ENCODE assay signal across 13 cellular contexts in genomic region chr11:119483881-119484371, GRCh38.
"Had no signal": no experiment of that assay in that cellular context is flagged by ENCODE, and none has a peak within 500 bp of the region (broad histone marks: within the 10 kb centered on the region; RNA-seq: fewer than 3 reads in every experiment).

No MANE protein-coding gene starts in this region.

- ATAC-seq: activated T-helper 17 cell treated with anti-CD3 and anti-CD28 coated beads, Interleukin-2, amount 50 U/mL, for 72 hours; esophagus mucosa had no signal

- H3K9me3 ChIP-seq: neutrophil, thoracic aorta, uterus had no signal

- DNase-seq: activated CD4-positive, alpha-beta T cell treated with anti-CD3 and anti-CD28 coated beads, Interleukin-2, amount 10 ng/mL, durations not matched to agents 7 days and 5 days; activated naive CD4-positive, alpha-beta T cell treated with anti-CD3 and anti-CD28 coated beads, Interleukin-2, amount 10 ng/mL, durations not matched to agents 7 days and 5 days; hippocampal formation; stimulated activated CD4-positive, alpha-beta T cell treated with anti-CD3 and anti-CD28 coated beads, Interleukin-12 subunit alpha, Interleukin-12 subunit beta, amount 100 ng/mL, for 4 hours; stimulated activated CD4-positive, alpha-beta T cell treated with anti-CD3 and anti-CD28 coated beads, Interleukin-2, amount 100 ng/mL, for 24 hours; SW 1271 had no signal

- H3K27ac ChIP-seq: neutrophil, parathyroid adenoma, thoracic aorta, uterus had no signal

- H3K4me1 ChIP-seq: uterus had no signal

- H3K4me3 ChIP-seq: lung, thoracic aorta, uterus had no signal

- H3K27me3 ChIP-seq: uterus had no signal

- H3K36me3 ChIP-seq: neutrophil, thoracic aorta, uterus had no signal
